ENCODE assay signal across 11 cellular contexts in the genomic region with DNA sequence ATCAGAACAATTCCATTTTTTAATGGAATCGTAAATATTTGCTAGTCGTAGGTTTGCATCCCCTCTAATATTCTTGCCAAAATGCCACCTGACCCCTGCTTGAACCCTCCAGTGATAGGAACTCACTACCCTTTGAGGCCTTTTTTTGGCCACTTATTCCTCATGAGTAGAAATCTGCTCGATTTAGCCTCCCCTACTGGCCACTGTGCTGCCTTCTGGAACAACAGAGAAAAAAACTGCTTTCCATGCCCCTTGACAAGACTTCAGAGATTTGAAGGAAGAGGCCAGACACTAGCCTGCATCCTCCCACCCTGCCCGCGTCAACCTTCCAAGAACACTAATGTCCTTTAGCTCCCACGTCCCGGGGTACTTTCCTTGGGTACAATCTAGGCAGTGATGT. TPM values are rescaled to one million over a fixed set of nuclear protein-coding genes. Genes with fewer than 3 reads are reported as not detected.
DNase-seq lines count a peak whose midpoint lies in the region; ATAC-seq and TF ChIP-seq lines count a peak whose summit lies in the region.
"Had no signal": no experiment of that assay in that cellular context is flagged by ENCODE, and none has a peak within 500 bp of the region (broad histone marks: within the 10 kb centered on the region; RNA-seq: fewer than 3 reads in every experiment).

No MANE protein-coding gene starts in this region.

- H3K27me3 ChIP-seq in CD4-positive, alpha-beta T cell (ENCODE audit: control insufficient read depth, insufficient read depth, low read length): no peaks in the 10 kb centered on the region
- H3K27me3 ChIP-seq in ascending aorta: no peaks in the 10 kb centered on the region

- no peaks in the 10 kb centered on the region for H3K9me3 Mint-ChIP-seq in CD4-positive, alpha-beta T cell
- H3K9me3 Mint-ChIP-seq in natural killer cell: no peaks in the 10 kb centered on the region
- H3K9me3 Mint-ChIP-seq: nephron had no signal

- H3K36me3 ChIP-seq in ascending aorta: no peaks in the 10 kb centered on the region

- intact Hi-C loops in CD4-positive, alpha-beta T cell (cut with DNase I, micrococcal nuclease): loop anchor here in 1 of 2 experiments (10.0 kb wide), 1 partner anchor 555 kb away; a partner anchor contains a TSS
- intact Hi-C loops in natural killer cell (cut with micrococcal nuclease): loop anchor here (10.0 kb wide), 1 partner anchor 65 kb away; a partner anchor contains a TSS
- intact Hi-C loops in ascending aorta (cut with DNase I): loop anchor here (5.0 kb wide), 1 partner anchor 92 kb away; no protein-coding TSS in a partner anchor

- peaks cover 13 to 20% of the 10 kb centered on the region in 2 donors for H3K4me1 ChIP-seq in ascending aorta

- peak overlapping the region; percentile 92 for H3K4me3 Mint-ChIP-seq in CD4-positive, alpha-beta T cell
- peak overlapping the region; percentile 87 for H3K4me3 Mint-ChIP-seq in natural killer cell
- H3K4me3 Mint-ChIP-seq: nephron had no signal

- H3K9me3 ChIP-seq in CD4-positive, alpha-beta T cell (ENCODE audit: control insufficient read depth, low read length): no peaks in the 10 kb centered on the region
- H3K9me3 ChIP-seq in ascending aorta: no peaks in the 10 kb centered on the region

- H3K27ac ChIP-seq in CD4-positive, alpha-beta T cell (ENCODE audit: low read depth, low read length): peak overlapping the region; percentile 92
- H3K27ac ChIP-seq in ascending aorta: no peak overlapping the region

- H3K36me3 Mint-ChIP-seq in CD4-positive, alpha-beta T cell (ENCODE audit: low read depth): peaks cover 82% of the 10 kb centered on the region
- no peaks in the 10 kb centered on the region for H3K36me3 Mint-ChIP-seq in natural killer cell

- DNase-seq in CD4-positive, alpha-beta T cell: no peak
- DNase-seq in GM20000 (ENCODE audit: low spot score): no peak
- no peak for DNase-seq in astrocyte of the spinal cord (ENCODE audit: low read depth, low spot score)
- DNase-seq in natural killer cell: no peak
- no peak for DNase-seq in ascending aorta (ENCODE audit: low spot score in 2 of 2)
- DNase-seq in NCI-H446 treated with DMSO at 0.1 percent for 48 hours (lab: John Stamatoyannopoulos, UW): no peak
- DNase-seq: activated CD4-positive, alpha-beta T cell treated with anti-CD3 and anti-CD28 coated beads for 1 hour; cerebellar nuclear complex had no signal

- CTCF ChIA-PET in CD4-positive, alpha-beta T cell (lab: Charles Lee): interaction anchor here (0.6 kb wide), 1 partner anchor 49 kb away, joined by 3 read pairs; no protein-coding TSS in a partner anchor

- no peak overlapping the region for H3K4me3 ChIP-seq in astrocyte of the spinal cord (ENCODE audit: low read depth, low read length)
- no peak overlapping the region for H3K4me3 ChIP-seq in ascending aorta

- H3K27ac Mint-ChIP-seq in CD4-positive, alpha-beta T cell: peak overlapping the region; percentile 94
- H3K27ac Mint-ChIP-seq in natural killer cell: peak overlapping the region; percentile 88 to 92
- H3K27ac Mint-ChIP-seq: nephron had no signal

- peaks cover 93% of the 10 kb centered on the region for H3K4me1 Mint-ChIP-seq in CD4-positive, alpha-beta T cell (ENCODE audit: low read depth)
- peaks cover 85% of the 10 kb centered on the region in 2 donors for H3K4me1 Mint-ChIP-seq in natural killer cell

- no peaks in the 10 kb centered on the region for H3K27me3 Mint-ChIP-seq in CD4-positive, alpha-beta T cell
- H3K27me3 Mint-ChIP-seq in natural killer cell (ENCODE audit: low read depth in 2 of 2): no peaks in the 10 kb centered on the region

- in situ Hi-C loops in astrocyte of the spinal cord (cut with HindIII; ENCODE audit: low sequenced_read_pairs): no loop called here

- no peak for ATAC-seq in CD4-positive, alpha-beta T cell (ENCODE audit: poor library complexity)
- ATAC-seq in natural killer cell (no peak), HG02798 (IDR thresholded peaks at IDR 0.05; ENCODE audit: poor library complexity, unreplicated experiment) (no peak), GM18868 (IDR thresholded peaks at IDR 0.05; ENCODE audit: unreplicated experiment) (no peak)

- POLR2A ChIA-PET in CD4-positive, alpha-beta T cell (lab: Charles Lee): no interaction called here

- no peak for TF ChIP-seq CTCF in CD4-positive, alpha-beta T cell (IDR thresholded peaks at IDR 0.05)
- peak; percentile 19 for TF ChIP-seq CTCF in GM20000 (IDR thresholded peaks at IDR 0.05; ENCODE audit: extremely low read depth, missing control alignments)
- TF ChIP-seq CTCF in astrocyte of the spinal cord (IDR thresholded peaks at IDR 0.05; ENCODE audit: low read depth, low read length): peak; percentile 26
- TF ChIP-seq CTCF in natural killer cell (IDR thresholded peaks at IDR 0.05): no peak
- no peak for TF ChIP-seq CTCF in ascending aorta (IDR thresholded peaks at IDR 0.05)

RNA-seq across cellular contexts. Expression of a gene that starts 4.1 kb away (rescaled TPM):
- total RNA-seq in CD4-positive, alpha-beta T cell: 10 to 100 TPM; 68.0 to 68.9 TPM
- total RNA-seq in natural killer cell (100 to 1,000 TPM; 181 to 227 (median 204) TPM), ascending aorta (101 TPM)

RNA-seq across cellular contexts. Expression of a gene that starts 33.2 kb away (rescaled TPM):
- total RNA-seq in CD4-positive, alpha-beta T cell: 1 to 10 TPM; 3.1 to 4.1 TPM
- 10 to 100 TPM in 2 of 3 donors, 1 to 10 TPM in 1; 9.6 to 15.9 (median 15.6) TPM for total RNA-seq in natural killer cell
- total RNA-seq in ascending aorta: 15.0 TPM

Comparison
In these comparisons a context has a peak if more than half of its experiments do, and no peak if none do; other contexts are left out.
1. CTCF ChIP-seq: peak in GM20000 (single experiment) and astrocyte of the spinal cord (single experiment); none in CD4-positive, alpha-beta T cell (single experiment), natural killer cell (single experiment) and ascending aorta (0 of 3).